In the genomic region with DNA sequence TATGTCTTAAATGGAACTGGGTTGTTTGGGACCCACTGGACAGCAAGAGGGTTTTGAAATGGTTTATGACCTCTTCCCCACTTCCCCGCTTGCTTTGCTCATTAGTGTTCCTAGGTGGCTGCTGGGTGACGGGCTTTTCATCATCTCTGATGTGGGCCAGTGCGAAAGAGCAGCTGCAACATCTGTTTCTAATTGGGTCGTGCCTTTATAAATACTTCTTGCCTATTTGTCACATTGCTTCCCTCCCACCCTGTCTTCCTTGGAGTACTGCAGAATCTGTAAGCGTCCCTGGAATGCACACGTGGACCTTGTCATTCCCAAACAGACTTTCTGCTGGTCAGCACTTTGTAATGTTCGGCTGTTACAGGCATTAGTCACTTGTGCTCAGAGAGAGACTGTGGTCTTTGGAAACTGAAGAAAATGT, we compare ENCODE assay signal across 1 cellular context.
A peak's percentile ranks its signal among the peaks of the same experiment; 100 is the strongest.
TF ChIP-seq lines count a peak whose summit lies in the region.

No MANE protein-coding gene starts in this region.

TF ChIP-seq in HepG2, 621 proteins besides CTCF, POLR2A, EP300 and RAD21 (continued from another document):
- TF ChIP-seq, protein P1, sequence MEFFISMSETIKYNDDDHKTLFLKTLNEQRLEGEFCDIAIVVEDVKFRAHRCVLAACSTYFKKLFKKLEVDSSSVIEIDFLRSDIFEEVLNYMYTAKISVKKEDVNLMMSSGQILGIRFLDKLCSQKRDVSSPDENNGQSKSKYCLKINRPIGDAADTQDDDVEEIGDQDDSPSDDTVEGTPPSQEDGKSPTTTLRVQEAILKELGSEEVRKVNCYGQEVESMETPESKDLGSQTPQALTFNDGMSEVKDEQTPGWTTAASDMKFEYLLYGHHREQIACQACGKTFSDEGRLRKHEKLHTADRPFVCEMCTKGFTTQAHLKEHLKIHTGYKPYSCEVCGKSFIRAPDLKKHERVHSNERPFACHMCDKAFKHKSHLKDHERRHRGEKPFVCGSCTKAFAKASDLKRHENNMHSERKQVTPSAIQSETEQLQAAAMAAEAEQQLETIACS (CRISPR knock-in tag; IDR thresholded peaks at IDR 0.05): no peak
- TF ChIP-seq ZNF746 (CRISPR knock-in tag; IDR thresholded peaks at IDR 0.05): no peak
- TF ChIP-seq TGIF2 (CRISPR knock-in tag; IDR thresholded peaks at IDR 0.05): 0 out of 2 replicates have a peak, but pooled peaks have one; percentile 23
- peak; percentile 74 for TF ChIP-seq SAP130 (CRISPR knock-in tag; IDR thresholded peaks at IDR 0.05; ENCODE audit: low read depth)
- TF ChIP-seq, protein P2, sequence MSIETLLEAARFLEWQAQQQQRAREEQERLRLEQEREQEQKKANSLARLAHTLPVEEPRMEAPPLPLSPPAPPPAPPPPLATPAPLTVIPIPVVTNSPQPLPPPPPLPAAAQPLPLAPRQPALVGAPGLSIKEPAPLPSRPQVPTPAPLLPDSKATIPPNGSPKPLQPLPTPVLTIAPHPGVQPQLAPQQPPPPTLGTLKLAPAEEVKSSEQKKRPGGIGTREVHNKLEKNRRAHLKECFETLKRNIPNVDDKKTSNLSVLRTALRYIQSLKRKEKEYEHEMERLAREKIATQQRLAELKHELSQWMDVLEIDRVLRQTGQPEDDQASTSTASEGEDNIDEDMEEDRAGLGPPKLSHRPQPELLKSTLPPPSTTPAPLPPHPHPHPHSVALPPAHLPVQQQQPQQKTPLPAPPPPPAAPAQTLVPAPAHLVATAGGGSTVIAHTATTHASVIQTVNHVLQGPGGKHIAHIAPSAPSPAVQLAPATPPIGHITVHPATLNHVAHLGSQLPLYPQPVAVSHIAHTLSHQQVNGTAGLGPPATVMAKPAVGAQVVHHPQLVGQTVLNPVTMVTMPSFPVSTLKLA (IDR thresholded peaks at IDR 0.05): peak; percentile 63
- peak; percentile 97 to 99 for TF ChIP-seq MAFK (conservative IDR thresholded peaks at IDR 0.05 in 1 of 2, IDR thresholded peaks at IDR 0.05 in 1 of 2; ENCODE audit: low read length in 2 of 2)
- TF ChIP-seq ZNF670 (CRISPR knock-in tag; IDR thresholded peaks at IDR 0.05; ENCODE audit: borderline replicate concordance): no peak
- 0 out of 2 replicates have a peak, but pooled peaks have one; percentile 20 for TF ChIP-seq BCL6 (CRISPR knock-in tag; IDR thresholded peaks at IDR 0.05)
- TF ChIP-seq XBP1 (CRISPR knock-in tag; IDR thresholded peaks at IDR 0.05): no peak
